8 cellular contexts compared by ENCODE assay signal in genomic region chr1:99849413-99849743, GRCh38. TPM values are rescaled to one million over a fixed set of nuclear protein-coding genes. Genes with fewer than 3 reads are reported as not detected.
DNase-seq lines count a peak whose midpoint lies in the region; ATAC-seq and TF ChIP-seq lines count a peak whose summit lies in the region.

No MANE protein-coding gene starts in this region.

- H3K4me1 ChIP-seq in HCT116 (ENCODE audit: control insufficient read depth in 1 of 2, insufficient read depth in 2 of 2, low read length in 2 of 2) (peaks cover 9 to 16% of the 10 kb centered on the region in 2 experiments), OCI-LY3 (ENCODE audit: low read length) (peaks cover 12% of the 10 kb centered on the region), mucosa of rectum (ENCODE audit: control insufficient read depth in 2 of 2, insufficient read depth in 2 of 2, low read length in 2 of 2) (peaks cover 5 to 7% of the 10 kb centered on the region in 2 donors), aorta (ENCODE audit: control insufficient read depth in 1 of 2, insufficient read depth in 2 of 2, low read length in 2 of 2) (no peaks in the 10 kb centered on the region)

- DNase-seq in D341Med (ENCODE audit: low spot score) (peak; percentile 28), HCT116 (ENCODE audit: low read depth, low spot score) (no peak), aorta (no peak), NCI-H2107 (lab: John Stamatoyannopoulos, UW) (no peak), AG08395 (ENCODE audit: low spot score) (no peak)

- H3K27me3 Mint-ChIP-seq in dendritic cell treated with granulocyte-macrophage colony-stimulating factor and Interleukin-4, amounts not matched to agents 40 ng/mL and 50 ng/mL, for 4 days, result no peaks in the 10 kb centered on the region

- POLR2A ChIA-PET in HCT116 (lab: Charles Lee), result no interaction called here

- CTCF ChIA-PET in HCT116 (lab: Charles Lee), result no interaction called here

- H3K27ac ChIP-seq in HCT116 (ENCODE audit: low read depth, low read length) (peak overlapping the region; percentile 64), OCI-LY3 (ENCODE audit: low read length) (0 out of 2 replicates have a peak overlapping the region, but pooled peaks have one; percentile 14), mucosa of rectum (ENCODE audit: low read depth in 2 of 2, low read length in 2 of 2) (peak overlapping the region; percentile 89 to 91), aorta (ENCODE audit: low read depth in 1 of 2, low read length in 2 of 2) (peak overlapping the region in 1 of 2 donors; percentile 89)

- peak overlapping the region; percentile 88 for H3K27ac Mint-ChIP-seq in dendritic cell treated with granulocyte-macrophage colony-stimulating factor and Interleukin-4, amounts not matched to agents 40 ng/mL and 50 ng/mL, for 4 days

- no peak for TF ChIP-seq POLR2A in HCT116 (IDR thresholded peaks at IDR 0.05; ENCODE audit: borderline replicate concordance, extremely low read depth, insufficient read depth, insufficient read length)

- H3K27me3 ChIP-seq in HCT116 (ENCODE audit: insufficient read depth, low read length) (no peaks in the 10 kb centered on the region), OCI-LY3 (ENCODE audit: low read depth, low read length) (no peaks in the 10 kb centered on the region), mucosa of rectum (ENCODE audit: control insufficient read depth in 2 of 2, insufficient read depth in 2 of 2, low read length in 2 of 2) (no peaks in the 10 kb centered on the region), aorta (ENCODE audit: control insufficient read depth in 1 of 2, insufficient read depth in 2 of 2, low read length in 1 of 2) (no peaks in the 10 kb centered on the region)

- H3K9me3 Mint-ChIP-seq in dendritic cell treated with granulocyte-macrophage colony-stimulating factor and Interleukin-4, amounts not matched to agents 40 ng/mL and 50 ng/mL, for 4 days, result no peaks in the 10 kb centered on the region

- no peaks in the 10 kb centered on the region for H4K20me1 ChIP-seq in HCT116 (ENCODE audit: insufficient read depth)
- no peaks in the 10 kb centered on the region for H4K20me1 ChIP-seq in OCI-LY3 (ENCODE audit: insufficient read depth, low read length)

- WGBS in aorta, 2 donors, result 35 to 42% methylated on average over 6 of the region's 6 CpGs

- H3K9me2 ChIP-seq in HCT116 (ENCODE audit: insufficient read depth), result no peaks in the 10 kb centered on the region

- H2AFZ ChIP-seq in HCT116 (ENCODE audit: low read depth, low read length, poor library complexity, severe bottlenecking) (peak overlapping the region; percentile 85), OCI-LY3 (ENCODE audit: low read depth, low read length) (peak overlapping the region; percentile 99)

- peaks cover 29% of the 10 kb centered on the region for H3K36me3 Mint-ChIP-seq in dendritic cell treated with granulocyte-macrophage colony-stimulating factor and Interleukin-4, amounts not matched to agents 40 ng/mL and 50 ng/mL, for 4 days (ENCODE audit: low read depth)

- H3K4me3 Mint-ChIP-seq in dendritic cell treated with granulocyte-macrophage colony-stimulating factor and Interleukin-4, amounts not matched to agents 40 ng/mL and 50 ng/mL, for 4 days, result peak overlapping the region; percentile 89

- peak overlapping the region; percentile 84 for H3K4me3 ChIP-seq in HCT116 (replicated peaks in 1 of 2; ENCODE audit: low read depth in 1 of 2, low read length in 2 of 2)
- peak overlapping the region; percentile 79 for H3K4me3 ChIP-seq in OCI-LY3 (ENCODE audit: low read length)
- H3K4me3 ChIP-seq in mucosa of rectum (ENCODE audit: low read length in 2 of 2), result peak overlapping the region; percentile 83 to 97
- peak overlapping the region; percentile 46 to 63 for H3K4me3 ChIP-seq in aorta (ENCODE audit: low read length in 2 of 2)

- peak; percentile 46 for ATAC-seq in HCT116
- no peak for ATAC-seq in aorta (ENCODE audit: low FRiP score)

- H3K9me3 ChIP-seq in HCT116 (ENCODE audit: control insufficient read depth in 1 of 2, insufficient read depth in 1 of 2, low read depth in 1 of 2, low read length in 2 of 2) (no peaks in the 10 kb centered on the region), OCI-LY3 (ENCODE audit: insufficient read depth, low read length) (no peaks in the 10 kb centered on the region), mucosa of rectum (ENCODE audit: control insufficient read depth in 2 of 2, low read length in 2 of 2) (no peaks in the 10 kb centered on the region), aorta (ENCODE audit: control insufficient read depth, low read length) (no peaks in the 10 kb centered on the region)

- TF ChIP-seq CTCF in HCT116 (IDR thresholded peaks at IDR 0.05 in 2 of 3, conservative IDR thresholded peaks at IDR 0.05 in 1 of 3; ENCODE audit: borderline replicate concordance in 1 of 3, insufficient read depth in 1 of 3, low read depth in 2 of 3, low read length in 2 of 3) (no peak), OCI-LY3 (IDR thresholded peaks at IDR 0.05; ENCODE audit: low read depth, low read length) (no peak)

- H3K79me2 ChIP-seq in HCT116 (ENCODE audit: insufficient read depth, low read length), result no peaks in the 10 kb centered on the region
- H3K79me2 ChIP-seq in OCI-LY3 (ENCODE audit: low read length), result no peaks in the 10 kb centered on the region

- RAD21 ChIA-PET in HCT116 (lab: Charles Lee; ENCODE audit: low non-redundant PET in 1 of 2, low total read pairs in 2 of 2, uncharacterized antibody in 2 of 2, unreplicated experiment in 2 of 2), result no interaction called here

- H3K4me1 Mint-ChIP-seq in dendritic cell treated with granulocyte-macrophage colony-stimulating factor and Interleukin-4, amounts not matched to agents 40 ng/mL and 50 ng/mL, for 4 days (ENCODE audit: low read depth), result peaks cover 13% of the 10 kb centered on the region

- peak overlapping the region; percentile 73 for H3K9ac ChIP-seq in HCT116 (ENCODE audit: low read length)
- peak overlapping the region; percentile 94 for H3K9ac ChIP-seq in OCI-LY3 (ENCODE audit: low read length)
- peak overlapping the region; percentile 87 to 90 for H3K9ac ChIP-seq in mucosa of rectum (ENCODE audit: low read depth in 1 of 2, low read length in 2 of 2)

- H3K36me3 ChIP-seq in HCT116 (ENCODE audit: control insufficient read depth in 1 of 2, insufficient read depth in 2 of 2, low read length in 2 of 2) (no peaks in the 10 kb centered on the region), OCI-LY3 (replicated peaks; ENCODE audit: low read depth, low read length) (no peaks in the 10 kb centered on the region), mucosa of rectum (ENCODE audit: control insufficient read depth in 2 of 2, insufficient read depth in 2 of 2, low read length in 2 of 2) (peaks cover 0 to 7% of the 10 kb centered on the region in 2 donors), aorta (ENCODE audit: control insufficient read depth in 1 of 2, insufficient read depth in 2 of 2, low read length in 1 of 2) (no peaks in the 10 kb centered on the region)

- TF ChIP-seq RAD21 in HCT116 (IDR thresholded peaks at IDR 0.05; ENCODE audit: low read depth), result no peak

- H3K4me2 ChIP-seq in HCT116 (ENCODE audit: low read length) (peak overlapping the region; percentile 90), OCI-LY3 (ENCODE audit: low read length) (peak overlapping the region; percentile 89)

- intact Hi-C loops in HCT116 (cut with micrococcal nuclease) (no loop called here), aorta (cut with DNase I) (no loop called here)
- intact Hi-C loops in dendritic cell treated with granulocyte-macrophage colony-stimulating factor and Interleukin-4, amounts not matched to agents 40 ng/mL and 50 ng/mL, for 4 days (cut with micrococcal nuclease), result loop anchor here (5.0 kb wide), 1 partner anchor 193 kb away; no protein-coding TSS in a partner anchor

- BruUV-seq in HCT116 (replicated peaks; lab: Mats Ljungman, UMichigan), result TSS peak; percentile 94

TF ChIP-seq in HCT116, 20 proteins besides CTCF, POLR2A, EP300 and RAD21:
- TF ChIP-seq ELF1 (IDR thresholded peaks at IDR 0.05; ENCODE audit: borderline replicate concordance, low read depth) (no peak), REST (IDR thresholded peaks at IDR 0.05; ENCODE audit: low read depth) (no peak), FOSL1 (IDR thresholded peaks at IDR 0.05; ENCODE audit: low read depth) (no peak), ATF3 (IDR thresholded peaks at IDR 0.05) (no peak), MAX (IDR thresholded peaks at IDR 0.05) (no peak; the same call in 1 of the 2 replicates), SIN3A (IDR thresholded peaks at IDR 0.05; ENCODE audit: low read depth) (no peak)
TF ChIP-seq in HCT116: peak in this region for 0.

RNA-seq across cellular contexts. Expression of gene AGL, which starts 0.8 kb away (rescaled TPM):
- total RNA-seq in HCT116 (2021; ENCODE audit: unreplicated experiment) (19.4 TPM), aorta (10 to 100 TPM; 15.7 to 19.6 TPM)
- 3.3 and 5.3 TPM in 2 replicates for polyA plus RNA-seq in HCT116 (2012)
- polyA plus RNA-seq in aorta, result 10 to 100 TPM in 1 of 2 donors, 1 to 10 TPM in 1; 7.3 to 17.1 TPM
